In genomic region chr6:37822851-37823682, GRCh38 we compare ENCODE assay signal across 8 cellular contexts. TPM values are rescaled to one million over a fixed set of nuclear protein-coding genes. Genes with fewer than 3 reads are reported as not detected.
DNase-seq lines count a peak whose midpoint lies in the region; ATAC-seq and TF ChIP-seq lines count a peak whose summit lies in the region.

No MANE protein-coding gene starts in this region.

- H3K4me1 Mint-ChIP-seq in effector memory CD8-positive, alpha-beta T cell (ENCODE audit: low read depth in 2 of 2), result peaks cover 55 to 69% of the 10 kb centered on the region in 2 donors

- no peak overlapping the region for H3K4me3 ChIP-seq in BLaER1 treated with 17β-estradiol and CSF1 and Interleukin-3, amounts not matched to agents 10 nM and 100 nM
- H3K4me3 ChIP-seq in osteoblast (ENCODE audit: insufficient read depth, low read length) (peak overlapping the region; percentile 14), adrenal gland (no peak overlapping the region)

- peaks cover 72 to 79% (median 78%) of the 10 kb centered on the region in 11 experiments for H4K20me1 ChIP-seq in BLaER1 treated with 17β-estradiol and CSF1 and Interleukin-3, amounts not matched to agents 10 nM and 100 nM
- peaks cover 78% of the 10 kb centered on the region for H4K20me1 ChIP-seq in osteoblast (ENCODE audit: insufficient read depth, low read length)

- H3K36me3 Mint-ChIP-seq in effector memory CD8-positive, alpha-beta T cell (ENCODE audit: insufficient read depth), result peaks cover 15% of the 10 kb centered on the region

- DNase-seq in NCI-H69 (lab: John Stamatoyannopoulos, UW), result peak; percentile 56
- no peak for DNase-seq in effector memory CD8-positive, alpha-beta T cell
- no peak for DNase-seq in osteoblast (ENCODE audit: insufficient read length, low spot score, missing footprints)
- no peak for DNase-seq in adrenal gland
- DNase-seq in NCI-H1105 (lab: John Stamatoyannopoulos, UW), result no peak
- DNase-seq in ACHN, result no peak
- DNase-seq in AML-193 (lab: John Stamatoyannopoulos, UW), result no peak

- H3K27ac ChIP-seq in BLaER1 treated with 17β-estradiol and CSF1 and Interleukin-3, amounts not matched to agents 10 nM and 100 nM, result no peak overlapping the region
- no peak overlapping the region for H3K27ac ChIP-seq in osteoblast (ENCODE audit: low read depth, low read length)
- H3K27ac ChIP-seq in adrenal gland, result no peak overlapping the region

- 53 to 65% (median 61%) methylated on average over 12 of the region's 12 CpGs for WGBS in adrenal gland, 4 donors

- intact Hi-C loops in adrenal gland (cut with DNase I), result loop anchor here in 1 of 2 donors (10.0 kb wide), 1 partner anchor 122 kb away; no protein-coding TSS in a partner anchor

- in situ Hi-C loops in ACHN (cut with HindIII; ENCODE audit: low pct_ligation_motif_present, low pct_unique_long_range_greater_than_20kb, low sequenced_read_pairs), result no loop called here

- no peak overlapping the region for H2AFZ ChIP-seq in osteoblast (ENCODE audit: low read length)

- H3K36me3 ChIP-seq in BLaER1 treated with 17β-estradiol and CSF1 and Interleukin-3, amounts not matched to agents 10 nM and 100 nM, result peaks cover 0 to 32% (median 14%) of the 10 kb centered on the region in 11 experiments; a peak in 13 of 22 replicates
- no peaks in the 10 kb centered on the region for H3K36me3 ChIP-seq in osteoblast (ENCODE audit: insufficient read depth, low read length)
- H3K36me3 ChIP-seq in adrenal gland (replicated peaks in 1 of 2), result no peaks in the 10 kb centered on the region

- no peaks in the 10 kb centered on the region for H3K9me3 ChIP-seq in BLaER1 treated with 17β-estradiol and CSF1 and Interleukin-3, amounts not matched to agents 10 nM and 100 nM (replicated peaks in 1 of 11)
- H3K9me3 ChIP-seq in osteoblast (ENCODE audit: low read depth, low read length), result no peaks in the 10 kb centered on the region
- no peaks in the 10 kb centered on the region for H3K9me3 ChIP-seq in adrenal gland (replicated peaks in 1 of 3)

- H3K9ac ChIP-seq in BLaER1 treated with 17β-estradiol and CSF1 and Interleukin-3, amounts not matched to agents 10 nM and 100 nM, result no peak overlapping the region; a peak in 1 of 22 replicates

- ATAC-seq in effector memory CD8-positive, alpha-beta T cell (replicated peaks), result no peak

- H3K4me2 ChIP-seq in BLaER1 treated with 17β-estradiol and CSF1 and Interleukin-3, amounts not matched to agents 10 nM and 100 nM, result peak overlapping the region; percentile 80 to 94 (median 89); a peak in 20 of 22 replicates
- H3K4me2 ChIP-seq in osteoblast (ENCODE audit: insufficient read depth, low read length), result peak overlapping the region; percentile 56

- TF ChIP-seq CTCF in osteoblast (IDR thresholded peaks at IDR 0.05; ENCODE audit: extremely low read depth, low read depth, low read length), result no peak
- TF ChIP-seq CTCF in adrenal gland (IDR thresholded peaks at IDR 0.05), result no peak

- no peaks in the 10 kb centered on the region for H3K27me3 Mint-ChIP-seq in effector memory CD8-positive, alpha-beta T cell

- no peak for TF ChIP-seq POLR2A in adrenal gland (IDR thresholded peaks at IDR 0.05)

- peak overlapping the region in 1 of 2 donors; percentile 27 for H3K4me3 Mint-ChIP-seq in effector memory CD8-positive, alpha-beta T cell

- no peaks in the 10 kb centered on the region for H3K9me3 Mint-ChIP-seq in effector memory CD8-positive, alpha-beta T cell

- peak overlapping the region; percentile 11 to 73 for H3K27ac Mint-ChIP-seq in effector memory CD8-positive, alpha-beta T cell

- peaks cover 81% of the 10 kb centered on the region for H3K79me2 ChIP-seq in osteoblast (ENCODE audit: insufficient read depth, low read length)

- no peaks in the 10 kb centered on the region for H3K27me3 ChIP-seq in BLaER1 treated with 17β-estradiol and CSF1 and Interleukin-3, amounts not matched to agents 10 nM and 100 nM
- H3K27me3 ChIP-seq in osteoblast (ENCODE audit: insufficient read depth, low read length), result no peaks in the 10 kb centered on the region
- no peaks in the 10 kb centered on the region for H3K27me3 ChIP-seq in adrenal gland

- H3K4me1 ChIP-seq in BLaER1 treated with 17β-estradiol and CSF1 and Interleukin-3, amounts not matched to agents 10 nM and 100 nM, result peaks cover 45 to 75% (median 53%) of the 10 kb centered on the region in 10 experiments
- H3K4me1 ChIP-seq in osteoblast (ENCODE audit: insufficient read depth, low read length), result peaks cover 36% of the 10 kb centered on the region
- H3K4me1 ChIP-seq in adrenal gland (replicated peaks in 1 of 2), result peaks cover 42 to 78% of the 10 kb centered on the region in 2 donors

RNA-seq across cellular contexts. Expression of gene ZFAND3, which starts 3.5 kb away (rescaled TPM):
- 26.5 and 27.1 TPM in 2 replicates for total RNA-seq in osteoblast
- total RNA-seq in adrenal gland, result 100 to 1,000 TPM in 1 of 8 donors, 10 to 100 TPM in 7; 21.4 to 127 (median 62.2) TPM
- polyA plus RNA-seq in adrenal gland, result 100 to 1,000 TPM in 1 of 3 donors, 10 to 100 TPM in 2; 21.6 to 163 (median 28.4) TPM
